ENCODE assay signal across 7 cellular contexts in genomic region chr6:131134950-131135243, GRCh38. TPM values are rescaled to one million over a fixed set of nuclear protein-coding genes. Genes with fewer than 3 reads are reported as not detected.
DNase-seq lines count a peak whose midpoint lies in the region; ATAC-seq, FAIRE-seq and TF ChIP-seq lines count a peak whose summit lies in the region.

No MANE protein-coding gene starts in this region.

- H3K27me3 ChIP-seq in HUES6 (ENCODE audit: control insufficient read depth, insufficient read depth, low read length) (peaks cover 6% of the 10 kb centered on the region; the same call in 1 of the 2 replicates), iPS-20b (ENCODE audit: insufficient read depth, low read length) (peaks cover 23% of the 10 kb centered on the region), stomach (no peaks in the 10 kb centered on the region)

- TF ChIP-seq POLR2A in stomach (IDR thresholded peaks at IDR 0.05) (no peak), H54 (IDR thresholded peaks at IDR 0.05; ENCODE audit: low read depth, low read length) (no peak)

- H3K9me3 ChIP-seq in HUES6 (ENCODE audit: control insufficient read depth, insufficient read depth, low read depth, low read length), result no peaks in the 10 kb centered on the region
- no peaks in the 10 kb centered on the region for H3K9me3 ChIP-seq in iPS-20b (ENCODE audit: insufficient read depth, low read depth, low read length)
- H3K9me3 ChIP-seq in stomach, result no peaks in the 10 kb centered on the region

- H3K4me3 ChIP-seq in HUES6 (ENCODE audit: low read depth, low read length) (peak overlapping the region; percentile 65), iPS-20b (ENCODE audit: low read length) (peak overlapping the region; percentile 69), stomach (peak overlapping the region; percentile 65 to 87 (median 78))

- TF ChIP-seq CTCF in stomach (IDR thresholded peaks at IDR 0.05), result no peak

- no peak for FAIRE-seq in H54 (lab: Jason Lieb, UNC)

- peaks cover 30% of the 10 kb centered on the region for H3K4me1 Mint-ChIP-seq in activated naive CD8-positive, alpha-beta T cell treated with anti-CD3 and anti-CD28 coated beads, Interleukin-2, amount 50 U/mL, for 24 hours

- H3K27me3 Mint-ChIP-seq in activated naive CD8-positive, alpha-beta T cell treated with anti-CD3 and anti-CD28 coated beads, Interleukin-2, amount 50 U/mL, for 24 hours, result no peaks in the 10 kb centered on the region

- peak overlapping the region; percentile 82 for H3K9ac ChIP-seq in HUES6 (ENCODE audit: low read length)
- peak overlapping the region; percentile 77; the same call in 1 of the 2 replicates for H3K9ac ChIP-seq in iPS-20b (ENCODE audit: low read depth, low read length)

- no peaks in the 10 kb centered on the region for H3K9me3 Mint-ChIP-seq in activated naive CD8-positive, alpha-beta T cell treated with anti-CD3 and anti-CD28 coated beads, Interleukin-2, amount 50 U/mL, for 24 hours

- intact Hi-C loops in stomach (cut with DNase I; ENCODE audit: low total_unique reads), result no loop called here

- H3K27ac Mint-ChIP-seq in activated naive CD8-positive, alpha-beta T cell treated with anti-CD3 and anti-CD28 coated beads, Interleukin-2, amount 50 U/mL, for 24 hours, result peak overlapping the region; percentile 85

- H3K27ac ChIP-seq in HUES6 (ENCODE audit: low read depth, low read length) (peak overlapping the region; percentile 43; the same call in 1 of the 2 replicates), iPS-20b (ENCODE audit: low read length) (no peak overlapping the region), stomach (peak overlapping the region; percentile 83 to 93 (median 92))

- H3K36me3 Mint-ChIP-seq in activated naive CD8-positive, alpha-beta T cell treated with anti-CD3 and anti-CD28 coated beads, Interleukin-2, amount 50 U/mL, for 24 hours (ENCODE audit: low read depth), result no peaks in the 10 kb centered on the region

- H3K4me1 ChIP-seq in HUES6 (ENCODE audit: control insufficient read depth, insufficient read depth, low read length), result peaks cover 7% of the 10 kb centered on the region
- peaks cover 8% of the 10 kb centered on the region; the same call in 1 of the 2 replicates for H3K4me1 ChIP-seq in iPS-20b (ENCODE audit: insufficient read depth, low read length)
- peaks cover 0 to 20% (median 16%) of the 10 kb centered on the region in 4 donors for H3K4me1 ChIP-seq in stomach

- TF ChIP-seq EP300 in stomach (IDR thresholded peaks at IDR 0.05), result no peak

- H3K4me3 Mint-ChIP-seq in activated naive CD8-positive, alpha-beta T cell treated with anti-CD3 and anti-CD28 coated beads, Interleukin-2, amount 50 U/mL, for 24 hours, result peak overlapping the region; percentile 83

- H3K36me3 ChIP-seq in HUES6 (ENCODE audit: control insufficient read depth, insufficient read depth, low read length) (no peaks in the 10 kb centered on the region), iPS-20b (ENCODE audit: insufficient read depth, low read depth, low read length) (no peaks in the 10 kb centered on the region), stomach (no peaks in the 10 kb centered on the region)

- no peak for DNase-seq in activated naive CD8-positive, alpha-beta T cell treated with anti-CD3 and anti-CD28 coated beads, Interleukin-2, amount 50 U/mL, for 24 hours
- DNase-seq in stomach (no peak), activated gamma-delta T cell treated with Interleukin-2 at 50 U/mL for 16 hours (no peak), H54 (ENCODE audit: insufficient read length, low spot score) (no peak), NCI-H1105 treated with DMSO at 0.1 percent for 48 hours (lab: John Stamatoyannopoulos, UW) (no peak)

- ATAC-seq in activated naive CD8-positive, alpha-beta T cell treated with anti-CD3 and anti-CD28 coated beads, Interleukin-2, amount 50 U/mL, for 24 hours, result no peak

- WGBS in stomach, 5 donors, result 1 to 8% (median 2%) methylated on average over 4 of the region's 4 CpGs

RNA-seq across cellular contexts. Expression of gene AKAP7, which starts 0.4 kb away (rescaled TPM):
- 10 to 100 TPM in 2 of 5 donors, 1 to 10 TPM in 3; 1.3 to 59.5 (median 6.1) TPM for total RNA-seq in stomach
- 1 to 10 TPM; 4.1 to 4.6 (median 4.5) TPM for polyA plus RNA-seq in stomach
